Comparison of ENCODE assay signal across 14 cellular contexts in genomic region chr22:43183496-43184263, GRCh38. TPM values are rescaled to one million over a fixed set of nuclear protein-coding genes. Genes with fewer than 3 reads are reported as not detected.
DNase-seq lines count a peak whose midpoint lies in the region; ATAC-seq and TF ChIP-seq lines count a peak whose summit lies in the region.
"Had no signal": no experiment of that assay in that cellular context is flagged by ENCODE, and none has a peak within 500 bp of the region (broad histone marks: within the 10 kb centered on the region; RNA-seq: fewer than 3 reads in every experiment).

No MANE protein-coding gene starts in this region.

- peaks cover 12% of the 10 kb centered on the region for H4K20me1 ChIP-seq in GM23338 (replicated peaks; ENCODE audit: insufficient read depth)

- no peak overlapping the region for H2AFZ ChIP-seq in GM23338

- H3K36me3 Mint-ChIP-seq in GM23338 (ENCODE audit: low read depth) (peaks cover 39% of the 10 kb centered on the region), WTC11 (peaks cover 31% of the 10 kb centered on the region)

- H3K4me1 Mint-ChIP-seq in GM23338 (peaks cover 17% of the 10 kb centered on the region), WTC11 (peaks cover 18% of the 10 kb centered on the region)

- H3K27me3 Mint-ChIP-seq in GM23338 (ENCODE audit: insufficient read depth, low read depth, poor library complexity), result peaks cover 3% of the 10 kb centered on the region
- H3K27me3 Mint-ChIP-seq in WTC11 (ENCODE audit: low read depth), result no peaks in the 10 kb centered on the region; the same call in 1 of the 2 replicates

- ATAC-seq in GM23338, result no peak
- no peak for ATAC-seq in WTC11
- no peak for ATAC-seq in HG02840 (IDR thresholded peaks at IDR 0.05; ENCODE audit: low FRiP score, unreplicated experiment)
- no peak for ATAC-seq in HG02852 (IDR thresholded peaks at IDR 0.05; ENCODE audit: unreplicated experiment)
- ATAC-seq: CD8-positive, alpha-beta T cell had no signal

- no peak overlapping the region for H3K4me2 ChIP-seq in GM23338

- H3K27ac ChIP-seq in GM23338 (ENCODE audit: low read depth), result no peak overlapping the region
- H3K27ac ChIP-seq: tibial nerve had no signal

- peak overlapping the region; percentile 45; the same call in 2 of the 3 replicates for H3K4me3 Mint-ChIP-seq in GM23338
- peak overlapping the region; percentile 49 for H3K4me3 Mint-ChIP-seq in WTC11

- H3K9me3 Mint-ChIP-seq in GM23338 (no peaks in the 10 kb centered on the region), WTC11 (no peaks in the 10 kb centered on the region)
- H3K9me3 Mint-ChIP-seq: CD8-positive, alpha-beta T cell had no signal

- peaks cover 4% of the 10 kb centered on the region; the same call in 1 of the 2 replicates for H3K4me1 ChIP-seq in GM23338 (ENCODE audit: insufficient read depth)

- DNase-seq in AG09309 (ENCODE audit: low read depth) (peak; percentile 45), GM23338 (ENCODE audit: low spot score) (no peak), WTC11 (ENCODE audit: low spot score) (no peak), fibroblast of mammary gland (ENCODE audit: low read depth) (peak; percentile 61), KG1 (lab: John Stamatoyannopoulos, UW) (no peak), amniotic stem cell (lab: John Stamatoyannopoulos, UW) (no peak)
- DNase-seq: CD8-positive, alpha-beta T cell; NCI-H1930; nucleus accumbens; SIG-M5; stimulated activated CD4-positive, alpha-beta T cell treated with anti-CD3 and anti-CD28 coated beads, Interleukin-4, amount 100 ng/mL, for 4 hours had no signal

- POLR2A ChIA-PET in WTC11 (lab: Charles Lee), result interaction anchor here (0.6 kb wide), 1 partner anchor 172 kb away, joined by 4 read pairs; no protein-coding TSS in a partner anchor

- CTCF ChIA-PET in WTC11 (lab: Charles Lee), result interaction anchor here (1.4 to 4.9 kb wide), 2 partner anchors 43 to 45 kb away, joined by 5 to 85 read pairs; no protein-coding TSS in a partner anchor

- no peaks in the 10 kb centered on the region; the same call in 1 of the 2 replicates for H3K36me3 ChIP-seq in GM23338 (ENCODE audit: insufficient read depth)

- H3K9me2 ChIP-seq in GM23338 (ENCODE audit: insufficient read depth), result no peaks in the 10 kb centered on the region

- H3K4me3 ChIP-seq in AG09309 (ENCODE audit: control insufficient read depth, low read depth, low read length) (no peak overlapping the region), GM23338 (no peak overlapping the region), fibroblast of mammary gland (ENCODE audit: control insufficient read depth, low read depth, low read length) (no peak overlapping the region)
- H3K4me3 ChIP-seq: tibial nerve had no signal

- H3K27ac Mint-ChIP-seq in GM23338 (no peak overlapping the region), WTC11 (peak overlapping the region; percentile 76; the same call in 1 of the 2 replicates)
- H3K27ac Mint-ChIP-seq: CD8-positive, alpha-beta T cell had no signal

- no peak for TF ChIP-seq CTCF in AG09309 (IDR thresholded peaks at IDR 0.05; ENCODE audit: control insufficient read depth, insufficient read depth, low read depth, low read length, missing control alignments)
- no peak for TF ChIP-seq CTCF in GM23338 (conservative IDR thresholded peaks at IDR 0.05; ENCODE audit: low read depth in 2 of 2)
- no peak for TF ChIP-seq CTCF in WTC11 (IDR thresholded peaks at IDR 0.05)
- TF ChIP-seq CTCF in fibroblast of mammary gland (conservative IDR thresholded peaks at IDR 0.05; ENCODE audit: control insufficient read depth, insufficient read depth, low read depth, low read length), result no peak

- H3K27me3 ChIP-seq in GM23338 (ENCODE audit: insufficient read depth), result no peaks in the 10 kb centered on the region
- H3K27me3 ChIP-seq: tibial nerve had no signal

- peaks cover 33% of the 10 kb centered on the region for H3K79me2 ChIP-seq in GM23338 (replicated peaks; ENCODE audit: insufficient read depth)

- H3F3A ChIP-seq in GM23338 (replicated peaks; ENCODE audit: low read depth), result peaks cover 6% of the 10 kb centered on the region

TF ChIP-seq in GM23338, 12 proteins besides CTCF, POLR2A, EP300 and RAD21:
- no peak for TF ChIP-seq JUNB (IDR thresholded peaks at IDR 0.05; ENCODE audit: unreplicated experiment)

TF ChIP-seq in WTC11, 78 proteins besides CTCF, POLR2A, EP300 and RAD21:
- TF ChIP-seq NFYB (CRISPR knock-in tag; conservative IDR thresholded peaks at IDR 0.05; ENCODE audit: low read depth) (no peak), ZNF671 (CRISPR knock-in tag; IDR thresholded peaks at IDR 0.05) (no peak), ELF4 (CRISPR knock-in tag; IDR thresholded peaks at IDR 0.05; ENCODE audit: low read depth) (no peak), FOXJ3 (CRISPR knock-in tag; IDR thresholded peaks at IDR 0.05; ENCODE audit: borderline replicate concordance) (no peak), USF2 (CRISPR knock-in tag; IDR thresholded peaks at IDR 0.05) (no peak), ZNF317 (CRISPR knock-in tag; IDR thresholded peaks at IDR 0.05; ENCODE audit: borderline replicate concordance, low read depth) (no peak), ZNF423 (CRISPR knock-in tag; IDR thresholded peaks at IDR 0.05) (no peak), HMGXB4 (CRISPR knock-in tag; IDR thresholded peaks at IDR 0.05) (no peak), ZNF232 (CRISPR knock-in tag; IDR thresholded peaks at IDR 0.05) (no peak), ZNF263 (CRISPR knock-in tag; IDR thresholded peaks at IDR 0.05; ENCODE audit: low read depth) (no peak), OVOL2 (CRISPR knock-in tag; IDR thresholded peaks at IDR 0.05; ENCODE audit: borderline replicate concordance) (no peak), CREB1 (CRISPR knock-in tag; IDR thresholded peaks at IDR 0.05) (no peak), ZNF121 (CRISPR knock-in tag; IDR thresholded peaks at IDR 0.05) (no peak), CBFB (CRISPR knock-in tag; IDR thresholded peaks at IDR 0.05; ENCODE audit: low read depth) (no peak), JUN (CRISPR knock-in tag; IDR thresholded peaks at IDR 0.05) (no peak), SOX15 (CRISPR knock-in tag; IDR thresholded peaks at IDR 0.05) (no peak), GRHL2 (CRISPR knock-in tag; IDR thresholded peaks at IDR 0.05; ENCODE audit: insufficient replicate concordance, severe bottlenecking) (no peak), NR1H2 (CRISPR knock-in tag; IDR thresholded peaks at IDR 0.05) (no peak)

RNA-seq across cellular contexts. Expression of gene TTLL12, which starts 3.3 kb away (rescaled TPM):
- total RNA-seq in GM23338 (2014; rRNA removed; shearing (Covaris generic)), result 129 and 147 TPM in 2 replicates
- polyA plus RNA-seq in GM23338 (2016; fragmentation: Nextera tagmentation; extraction: Ambion mirVana), result 43.9 and 46.7 TPM in 2 replicates
- total RNA-seq in WTC11 (2021), result 129 to 134 TPM (median 129 TPM) in 3 replicates

RNA-seq across cellular contexts. Expression of gene TSPO, which starts 32.3 kb away (rescaled TPM):
- 42.5 and 44.7 TPM in 2 replicates for total RNA-seq in GM23338 (2014; rRNA removed; shearing (Covaris generic))
- polyA plus RNA-seq in GM23338 (2016; fragmentation: Nextera tagmentation; extraction: Ambion mirVana), result 32.3 and 34.6 TPM in 2 replicates
- total RNA-seq in WTC11 (2021), result 21.9 to 28.6 TPM (median 23.8 TPM) in 3 replicates

RNA-seq across cellular contexts. Expression of gene MCAT, which starts 40.5 kb away (rescaled TPM):
- 12.3 and 16.9 TPM in 2 replicates for total RNA-seq in GM23338 (2014; rRNA removed; shearing (Covaris generic))
- polyA plus RNA-seq in GM23338 (2016; fragmentation: Nextera tagmentation; extraction: Ambion mirVana), result 9.7 and 10.4 TPM in 2 replicates
- total RNA-seq in WTC11 (2021), result 16.2 to 18.5 TPM (median 16.6 TPM) in 3 replicates

Comparison
In these comparisons a context has a peak if more than half of its experiments do, and no peak if none do; other contexts are left out.
1. DNase-seq: peak in AG09309 (single experiment) and fibroblast of mammary gland (single experiment); none in GM23338 (single experiment), WTC11 (single experiment), KG1 (single experiment) and amniotic stem cell (single experiment).